9 cellular contexts compared by ENCODE assay signal in the genomic region with DNA sequence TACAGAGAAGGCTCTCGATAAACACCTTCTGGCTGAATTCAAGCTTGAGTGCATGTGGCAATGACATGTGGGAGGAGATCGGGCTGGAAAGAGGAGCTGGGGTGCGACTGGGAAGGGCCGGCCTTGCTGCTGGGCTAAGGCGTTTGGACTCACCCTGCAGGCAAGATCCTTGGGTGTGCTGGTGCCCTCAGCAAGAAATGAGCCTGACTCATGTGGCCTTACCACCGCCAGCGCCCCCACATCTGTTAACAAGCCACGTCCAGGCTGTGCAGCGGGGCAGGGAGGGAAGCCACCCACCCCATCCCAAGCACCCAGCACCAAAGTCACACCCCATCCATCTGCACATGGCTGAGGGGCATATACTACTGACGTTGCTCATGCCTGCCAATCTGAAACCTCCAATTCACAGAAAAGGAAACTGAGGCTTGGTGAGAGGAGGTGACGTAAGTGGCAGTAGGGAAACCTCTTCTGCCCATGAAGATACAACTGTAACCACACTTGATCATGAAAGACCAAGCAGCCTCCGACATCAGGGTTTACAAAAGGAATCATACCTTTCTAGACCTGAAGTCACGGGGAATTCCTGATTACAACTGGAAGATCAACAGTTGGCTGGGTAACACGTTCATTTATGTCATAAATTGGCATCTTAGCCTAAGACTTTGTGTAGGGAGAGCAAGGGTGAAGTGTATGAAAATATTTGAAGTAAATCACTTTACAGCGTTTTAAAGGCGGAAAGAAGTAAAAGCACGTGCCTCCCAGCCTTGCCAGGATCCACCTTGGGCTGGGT. TPM values are rescaled to one million over a fixed set of nuclear protein-coding genes. Genes with fewer than 3 reads are reported as not detected.
A peak's percentile ranks its signal among the peaks of the same experiment; 100 is the strongest.
DNase-seq lines count a peak whose midpoint lies in the region; ATAC-seq, FAIRE-seq and TF ChIP-seq lines count a peak whose summit lies in the region.
"Had no signal": no experiment of that assay in that cellular context is flagged by ENCODE, and none has a peak within 500 bp of the region (broad histone marks: within the 10 kb centered on the region; RNA-seq: fewer than 3 reads in every experiment).

No MANE protein-coding gene starts in this region.

- H2AFZ ChIP-seq in K562 (ENCODE audit: low read depth, low read length) (no peak overlapping the region), HepG2 (ENCODE audit: low read length) (no peak overlapping the region)

- no peak for DNase-seq in T-helper 2 cell treated with Interferon-gamma antibody and Interleukin-4, amounts not matched to agents 5 μg/mL and 100 μg/mL, for 36 hours (ENCODE audit: low spot score)
- DNase-seq in T-helper 2 cell = no peak
- no peak for DNase-seq in K562 (ENCODE audit: extremely low read depth in 1 of 4, low spot score in 3 of 4)
- no peak for DNase-seq in HepG2 (ENCODE audit: low spot score)
- no peak for DNase-seq in stimulated activated CD4-positive, alpha-beta T cell treated with anti-CD3 and anti-CD28 coated beads, Interleukin-4, amount 100 ng/mL, for 24 hours
- no peak for DNase-seq in ureter (ENCODE audit: low spot score)

- no peak overlapping the region for H3K27ac ChIP-seq in K562 (ENCODE audit: extremely low read depth, low read depth, low read length)
- no peak overlapping the region for H3K27ac ChIP-seq in HepG2 (ENCODE audit: extremely low read length, insufficient read depth, low read length)
- no peak overlapping the region for H3K27ac ChIP-seq in thymus (ENCODE audit: low read depth)

- H3K4me2 ChIP-seq in K562 (ENCODE audit: insufficient read depth, low read length) (peak overlapping the region; percentile 73; the same call in 1 of the 2 replicates), HepG2 (ENCODE audit: low read depth, low read length) (peak overlapping the region; percentile 93)

- H3K9me3 ChIP-seq in K562 (replicated peaks; ENCODE audit: control insufficient read depth, insufficient read depth, low read depth, low read length) (no peaks in the 10 kb centered on the region), HepG2 (ENCODE audit: low read length) (no peaks in the 10 kb centered on the region), thymus (ENCODE audit: control insufficient read depth) (no peaks in the 10 kb centered on the region)

- peaks cover 3% of the 10 kb centered on the region for H3K27me3 Mint-ChIP-seq in T-helper 2 cell treated with Interferon-gamma antibody and Interleukin-4, amounts not matched to agents 5 μg/mL and 100 μg/mL, for 36 hours (ENCODE audit: low read depth)

- H3K79me2 ChIP-seq in K562 (ENCODE audit: control insufficient read depth, insufficient read depth, low read length) = no peaks in the 10 kb centered on the region; the same call in 2 of the 3 replicates
- peaks cover 9% of the 10 kb centered on the region for H3K79me2 ChIP-seq in HepG2 (ENCODE audit: insufficient read depth, low read length)

- ATAC-seq in K562 (no peak), HepG2 (no peak), HG02588 (IDR thresholded peaks at IDR 0.05; ENCODE audit: unreplicated experiment) (no peak)

- H3K27me3 ChIP-seq in K562 (ENCODE audit: control insufficient read depth in 2 of 2, insufficient read depth in 2 of 2, low read length in 2 of 2) (peaks cover 0 to 15% of the 10 kb centered on the region in 2 experiments; a peak in 2 of 5 replicates), HepG2 (ENCODE audit: control insufficient read depth in 1 of 2, insufficient read depth in 2 of 2, low read length in 2 of 2) (peaks cover 0 to 2% of the 10 kb centered on the region in 2 experiments; a peak in 2 of 5 replicates), thymus (ENCODE audit: control insufficient read depth, insufficient read depth) (no peaks in the 10 kb centered on the region)

- CTCF ChIA-PET in K562 (lab: Yijun Ruan, JAX; ENCODE audit: low intra/inter-chr PET ratio) = interaction anchor here (0.6 to 0.9 kb wide), 2 partner anchors 14 to 696 kb away, joined by 3 to 4 read pairs; no protein-coding TSS in a partner anchor
- CTCF ChIA-PET in HepG2 (lab: Yijun Ruan, JAX; ENCODE audit: low intra/inter-chr PET ratio, low total read pairs) = interaction anchor here (0.8 to 1.3 kb wide), 2 partner anchors 27 to 270 kb away, joined by 3 read pairs; no protein-coding TSS in a partner anchor

- peak overlapping the region; percentile 85 for H3K27ac Mint-ChIP-seq in T-helper 2 cell treated with Interferon-gamma antibody and Interleukin-4, amounts not matched to agents 5 μg/mL and 100 μg/mL, for 36 hours

- H4K20me1 ChIP-seq in K562 (replicated peaks; ENCODE audit: control insufficient read depth, insufficient read depth, low read length) (no peaks in the 10 kb centered on the region; the same call in 1 of the 2 replicates), HepG2 (ENCODE audit: insufficient read depth, low read length) (no peaks in the 10 kb centered on the region)

- H3K9me1 ChIP-seq in K562 (ENCODE audit: control insufficient read depth, insufficient read depth, low read length) = no peaks in the 10 kb centered on the region

- no peaks in the 10 kb centered on the region for H3K9me3 Mint-ChIP-seq in T-helper 2 cell treated with Interferon-gamma antibody and Interleukin-4, amounts not matched to agents 5 μg/mL and 100 μg/mL, for 36 hours

- peaks cover 30% of the 10 kb centered on the region for H3K4me1 Mint-ChIP-seq in T-helper 2 cell treated with Interferon-gamma antibody and Interleukin-4, amounts not matched to agents 5 μg/mL and 100 μg/mL, for 36 hours (ENCODE audit: low read depth)

- in situ Hi-C loops in K562 (cut with MboI) = loop anchor here (25.0 kb wide), 1 partner anchor 613 kb away; no protein-coding TSS in a partner anchor
- in situ Hi-C loops in HepG2 (cut with HindIII; ENCODE audit: extremely low pct_ligation_motif_present, low pct_unique_long_range_greater_than_20kb) = loop anchor here (25.0 kb wide), 1 partner anchor 313 kb away; no protein-coding TSS in a partner anchor

- 67% methylated on average over 16 of the region's 17 CpGs for WGBS in K562 (ENCODE audit: insufficient coverage, low coverage, missing lambda C conversion rate)
- WGBS in HepG2 (ENCODE audit: low lambda C conversion rate) = 90% methylated on average over 17 of the region's 17 CpGs
- 94% methylated on average over 17 of the region's 17 CpGs for WGBS in thymus

- TF ChIP-seq CTCF in K562 (IDR thresholded peaks at IDR 0.05 in 2 of 3, conservative IDR thresholded peaks at IDR 0.05 in 1 of 3; ENCODE audit: insufficient read depth in 2 of 3, low read depth in 1 of 3, low read length in 3 of 3) (no peak), HepG2 (CRISPR knock-in tag; IDR thresholded peaks at IDR 0.05) (no peak)

- TF ChIP-seq POLR2A in K562 (conservative IDR thresholded peaks at IDR 0.05) (no peak), HepG2 (IDR thresholded peaks at IDR 0.05; ENCODE audit: insufficient read depth in 1 of 2, low read depth in 2 of 2, low read length in 2 of 2) (no peak)

- H3K4me1 ChIP-seq in K562 (replicated peaks in 1 of 2; ENCODE audit: control insufficient read depth in 2 of 2, insufficient read depth in 2 of 2, low read length in 2 of 2) (peaks cover 6 to 20% of the 10 kb centered on the region in 2 experiments; a peak in 3 of 5 replicates), HepG2 (ENCODE audit: insufficient read depth, low read length) (peaks cover 47% of the 10 kb centered on the region), thymus (ENCODE audit: control insufficient read depth, insufficient read depth, low read length) (peaks cover 9% of the 10 kb centered on the region)

- peak overlapping the region in 1 of 2 experiments; percentile 95; a peak in 2 of 4 replicates for H3K9ac ChIP-seq in K562 (ENCODE audit: insufficient read depth in 1 of 2, low read depth in 2 of 2, low read length in 2 of 2)
- peak overlapping the region; percentile 90; the same call in 1 of the 2 replicates for H3K9ac ChIP-seq in HepG2 (ENCODE audit: insufficient read depth, low read depth, low read length)

- BruUV-seq in K562 (replicated peaks; lab: Mats Ljungman, UMichigan) (no TSS peak), HepG2 (replicated peaks; lab: Mats Ljungman, UMichigan) (no TSS peak)

- no peaks in the 10 kb centered on the region for H3K36me3 Mint-ChIP-seq in T-helper 2 cell treated with Interferon-gamma antibody and Interleukin-4, amounts not matched to agents 5 μg/mL and 100 μg/mL, for 36 hours (ENCODE audit: low read depth)

- peak overlapping the region; percentile 72; the same call in 1 of the 2 replicates for H3K4me3 ChIP-seq in K562
- peak overlapping the region; percentile 74 to 95 (median 81) for H3K4me3 ChIP-seq in HepG2 (replicated peaks in 1 of 3; ENCODE audit: insufficient read depth in 1 of 3, low read depth in 2 of 3, low read length in 3 of 3)
- peak overlapping the region; percentile 62 for H3K4me3 ChIP-seq in thymus (ENCODE audit: low read length)

- FAIRE-seq in K562 (lab: Jason Lieb, UNC) (peak; percentile 46), HepG2 (lab: Jason Lieb, UNC) (peak; percentile 54)

- TF ChIP-seq EP300 in K562 (IDR thresholded peaks at IDR 0.05; ENCODE audit: low read length) = no peak
- TF ChIP-seq EP300 in HepG2 (IDR thresholded peaks at IDR 0.05; ENCODE audit: low read depth in 2 of 2, low read length in 2 of 2) = no peak
- TF ChIP-seq EP300 in HepG2 (CRISPR knock-in tag; IDR thresholded peaks at IDR 0.05; ENCODE audit: borderline replicate concordance) = no peak

- H3K36me3 ChIP-seq in K562 (ENCODE audit: control insufficient read depth, insufficient read depth, low read length) (no peaks in the 10 kb centered on the region), HepG2 (replicated peaks in 1 of 2; ENCODE audit: control insufficient read depth in 1 of 2, insufficient read depth in 2 of 2, low read length in 2 of 2) (peaks cover 2 to 3% of the 10 kb centered on the region in 2 experiments; a peak in 2 of 5 replicates), thymus (ENCODE audit: control insufficient read depth, insufficient read depth) (no peaks in the 10 kb centered on the region)

- TF ChIP-seq RAD21 in K562 (CRISPR knock-in tag; conservative IDR thresholded peaks at IDR 0.05 in 1 of 2, IDR thresholded peaks at IDR 0.05 in 1 of 2) (no peak), HepG2 (CRISPR knock-in tag; IDR thresholded peaks at IDR 0.05) (no peak)

- POLR2A ChIA-PET in K562 (lab: Yijun Ruan, JAX) (interaction anchor here (1.1 kb wide), 1 partner anchor 203 kb away, joined by 4 read pairs; a partner anchor contains a TSS), HepG2 (lab: Yijun Ruan, JAX) (interaction anchor here (0.8 to 5.9 kb wide), 17 partner anchors 15 to 258 kb away, joined by 3 to 51 read pairs (median 8); a partner anchor contains a TSS)

- peak overlapping the region; percentile 94 for H3K4me3 Mint-ChIP-seq in T-helper 2 cell treated with Interferon-gamma antibody and Interleukin-4, amounts not matched to agents 5 μg/mL and 100 μg/mL, for 36 hours

- intact Hi-C loops in K562 (cut with micrococcal nuclease) = no loop called here
- intact Hi-C loops in HepG2 (cut with micrococcal nuclease; ENCODE audit: unreplicated experiment) = no loop called here

RNA-seq across cellular contexts. Expression of a gene that starts 1.1 kb away (rescaled TPM):
- 4.8 and 13.7 TPM in 2 replicates for total RNA-seq in K562 (2011; cell fraction: chromatin; rRNA removed; ENCODE audit: low replicate concordance)
- 6.7 and 9.2 TPM in 2 replicates for total RNA-seq in K562 (2011; cell fraction: nucleolus; rRNA removed)
- 8.7 and 9.6 TPM in 2 replicates for total RNA-seq in K562 (2011; cell fraction: nucleoplasm; rRNA removed)
- total RNA-seq in K562 (2014; rRNA removed) (6.5 and 6.7 TPM in 2 replicates), K562 (2014; rRNA removed; fragmentation: Illumina TruSeq; extraction: Trizol) (2.0 and 3.5 TPM in 2 replicates), K562 (2015; rRNA removed; fragmentation: Illumina TruSeq; extraction: Trizol) (7.6 and 8.3 TPM in 2 replicates), K562 (2021) (7.4 and 7.5 TPM in 2 replicates), HepG2 (2016; rRNA removed; fragmentation: Illumina TruSeq; extraction: Trizol) (22.0 and 22.8 TPM in 2 replicates), ureter (37.9 TPM)
- polyA plus RNA-seq in K562 (2011; rRNA removed) (3.0 and 6.5 TPM in 2 replicates), K562 (2014; fragmentation: Illumina TruSeq; extraction: Trizol) (5.9 and 6.9 TPM in 2 replicates), K562 (2014; fragmentation: Nextera tagmentation; extraction: Ambion mirVana) (under 1 TPM; 0.41 to 0.63 TPM), K562 (2014; rRNA removed) (5.9 and 6.2 TPM in 2 replicates), HepG2 (2011; rRNA removed) (15.2 and 17.3 TPM in 2 replicates), thymus (17.4 TPM)
- polyA plus RNA-seq in K562 (2011; cell fraction: cytosol; rRNA removed) = 3.3 and 4.1 TPM in 2 replicates
- polyA plus RNA-seq in K562 (2011; cell fraction: nucleus; rRNA removed) = 8.2 and 10.8 TPM in 2 replicates
- 7.9 and 28.0 TPM in 2 replicates for polyA plus RNA-seq in K562 (2012)
- 2.3 and 5.2 TPM in 2 replicates for polyA minus RNA-seq in K562 (2011; rRNA and poly(A)+ RNA removed)
- polyA minus RNA-seq in K562 (2011; cell fraction: cytosol; rRNA and poly(A)+ RNA removed) = 2.2 and 6.9 TPM in 2 replicates
- polyA minus RNA-seq in K562 (2011; cell fraction: nucleus; rRNA and poly(A)+ RNA removed) = 9.1 and 9.4 TPM in 2 replicates
- total RNA-seq in HepG2 (2016; cell fraction: cytosol; rRNA removed; fragmentation: Illumina TruSeq; extraction: Trizol; ENCODE audit: low read depth) = 4.7 and 4.9 TPM in 2 replicates
- 18.5 and 23.5 TPM in 2 replicates for total RNA-seq in HepG2 (2016; cell fraction: insoluble cytoplasmic fraction; rRNA removed; fragmentation: Illumina TruSeq; extraction: Trizol)
- 12.9 and 13.2 TPM in 2 replicates for total RNA-seq in HepG2 (2016; cell fraction: membrane; rRNA removed; fragmentation: Illumina TruSeq; extraction: Trizol)
- total RNA-seq in HepG2 (2016; cell fraction: nucleus; rRNA removed; fragmentation: Illumina TruSeq; extraction: Trizol) = 16.8 and 19.0 TPM in 2 replicates
- polyA plus RNA-seq in HepG2 (2011; cell fraction: cytosol; rRNA removed) = 9.2 and 11.9 TPM in 2 replicates
- polyA plus RNA-seq in HepG2 (2011; cell fraction: nucleus; rRNA removed) = 20.1 and 23.4 TPM in 2 replicates
- 13.4 and 14.5 TPM in 2 replicates for polyA plus RNA-seq in HepG2 (2012)
- 5.3 and 5.4 TPM in 2 replicates for polyA plus RNA-seq in HepG2 (2016; cell fraction: cytosol; fragmentation: Illumina TruSeq; extraction: Trizol; ENCODE audit: low read depth)
- polyA plus RNA-seq in HepG2 (2016; cell fraction: insoluble cytoplasmic fraction; fragmentation: Illumina TruSeq; extraction: Trizol; ENCODE audit: low read depth) = 19.1 and 22.3 TPM in 2 replicates
- polyA plus RNA-seq in HepG2 (2016; cell fraction: membrane; fragmentation: Illumina TruSeq; extraction: Trizol; ENCODE audit: low read depth) = 8.7 and 10.7 TPM in 2 replicates
- 19.4 and 22.9 TPM in 2 replicates for polyA plus RNA-seq in HepG2 (2016; cell fraction: nucleus; fragmentation: Illumina TruSeq; extraction: Trizol; ENCODE audit: insufficient read depth, low read depth)
- polyA minus RNA-seq in HepG2 (2011; rRNA and poly(A)+ RNA removed; ENCODE audit: low replicate concordance) = 14.3 and 29.5 TPM in 2 replicates
- polyA minus RNA-seq in HepG2 (2011; cell fraction: cytosol; rRNA and poly(A)+ RNA removed) = 11.9 and 13.8 TPM in 2 replicates
- polyA minus RNA-seq in HepG2 (2011; cell fraction: nucleus; rRNA and poly(A)+ RNA removed) = 28.6 and 28.8 TPM in 2 replicates

RNA-seq across cellular contexts. Expression of a gene that starts 17.2 kb away (rescaled TPM):
- not detected in 2 replicates for total RNA-seq in K562 (2011; cell fraction: chromatin; rRNA removed; ENCODE audit: low replicate concordance)
- not detected in 2 replicates for total RNA-seq in K562 (2011; cell fraction: nucleolus; rRNA removed)
- not detected in 2 replicates for total RNA-seq in K562 (2011; cell fraction: nucleoplasm; rRNA removed)
- total RNA-seq in K562 (2014; rRNA removed) = not detected in 2 replicates
- total RNA-seq in K562 (2014; rRNA removed; fragmentation: Illumina TruSeq; extraction: Trizol) = not detected in 2 replicates
- total RNA-seq in K562 (2015; rRNA removed; fragmentation: Illumina TruSeq; extraction: Trizol) = not detected in 2 replicates
- not detected in 2 replicates for total RNA-seq in K562 (2021)
- polyA plus RNA-seq in K562 (2011; rRNA removed) = 0.01 TPM in 1 of 2 replicates, not detected in the other
- 0.01 TPM in 1 of 2 replicates, not detected in the other for polyA plus RNA-seq in K562 (2011; cell fraction: cytosol; rRNA removed)
- 0.06 TPM in 1 of 2 replicates, not detected in the other for polyA plus RNA-seq in K562 (2011; cell fraction: nucleus; rRNA removed)
- polyA plus RNA-seq in K562 (2012) = 0.04 and 0.11 TPM in 2 replicates
- not detected in 2 replicates for polyA plus RNA-seq in K562 (2014; fragmentation: Illumina TruSeq; extraction: Trizol)
- polyA plus RNA-seq in K562 (2014; fragmentation: Nextera tagmentation; extraction: Ambion mirVana) = under 1 TPM; 0.01 TPM
- polyA plus RNA-seq in K562 (2014; rRNA removed) = 0.01 TPM in 1 of 2 replicates, not detected in the other
- under 0.01 and 0.03 TPM in 2 replicates for polyA minus RNA-seq in K562 (2011; rRNA and poly(A)+ RNA removed)
- 0.09 TPM in 1 of 2 replicates, not detected in the other for polyA minus RNA-seq in K562 (2011; cell fraction: cytosol; rRNA and poly(A)+ RNA removed)
- under 0.01 TPM in 1 of 2 replicates, not detected in the other for polyA minus RNA-seq in K562 (2011; cell fraction: nucleus; rRNA and poly(A)+ RNA removed)
- 10.2 and 15.0 TPM in 2 replicates for total RNA-seq in HepG2 (2016; rRNA removed; fragmentation: Illumina TruSeq; extraction: Trizol)
- 1.6 and 1.8 TPM in 2 replicates for total RNA-seq in HepG2 (2016; cell fraction: cytosol; rRNA removed; fragmentation: Illumina TruSeq; extraction: Trizol; ENCODE audit: low read depth)
- 9.2 and 15.1 TPM in 2 replicates for total RNA-seq in HepG2 (2016; cell fraction: insoluble cytoplasmic fraction; rRNA removed; fragmentation: Illumina TruSeq; extraction: Trizol)
- total RNA-seq in HepG2 (2016; cell fraction: membrane; rRNA removed; fragmentation: Illumina TruSeq; extraction: Trizol) = 5.3 and 5.6 TPM in 2 replicates
- total RNA-seq in HepG2 (2016; cell fraction: nucleus; rRNA removed; fragmentation: Illumina TruSeq; extraction: Trizol) = 16.7 and 18.1 TPM in 2 replicates
- polyA plus RNA-seq in HepG2 (2011; rRNA removed) = 1.6 and 3.0 TPM in 2 replicates
- 1.5 and 1.9 TPM in 2 replicates for polyA plus RNA-seq in HepG2 (2011; cell fraction: cytosol; rRNA removed)
- polyA plus RNA-seq in HepG2 (2011; cell fraction: nucleus; rRNA removed) = 6.3 and 9.6 TPM in 2 replicates
- 4.5 and 5.8 TPM in 2 replicates for polyA plus RNA-seq in HepG2 (2012)
- 0.75 and 0.80 TPM in 2 replicates for polyA plus RNA-seq in HepG2 (2016; cell fraction: cytosol; fragmentation: Illumina TruSeq; extraction: Trizol; ENCODE audit: low read depth)
- 5.6 and 5.9 TPM in 2 replicates for polyA plus RNA-seq in HepG2 (2016; cell fraction: insoluble cytoplasmic fraction; fragmentation: Illumina TruSeq; extraction: Trizol; ENCODE audit: low read depth)
- polyA plus RNA-seq in HepG2 (2016; cell fraction: membrane; fragmentation: Illumina TruSeq; extraction: Trizol; ENCODE audit: low read depth) = 2.3 and 2.7 TPM in 2 replicates
- 19.8 and 21.2 TPM in 2 replicates for polyA plus RNA-seq in HepG2 (2016; cell fraction: nucleus; fragmentation: Illumina TruSeq; extraction: Trizol; ENCODE audit: insufficient read depth, low read depth)
- 5.0 TPM in 1 of 2 replicates, not detected in the other for polyA minus RNA-seq in HepG2 (2011; rRNA and poly(A)+ RNA removed; ENCODE audit: low replicate concordance)
- polyA minus RNA-seq in HepG2 (2011; cell fraction: cytosol; rRNA and poly(A)+ RNA removed) = 2.5 and 4.1 TPM in 2 replicates
- polyA minus RNA-seq in HepG2 (2011; cell fraction: nucleus; rRNA and poly(A)+ RNA removed) = 2.4 and 4.5 TPM in 2 replicates
- 0.34 TPM for polyA plus RNA-seq in thymus
- 11.0 TPM for total RNA-seq in ureter
- total RNA-seq: LHCN-M2 had no signal
